17 cellular contexts compared by ENCODE assay signal in the genomic region with DNA sequence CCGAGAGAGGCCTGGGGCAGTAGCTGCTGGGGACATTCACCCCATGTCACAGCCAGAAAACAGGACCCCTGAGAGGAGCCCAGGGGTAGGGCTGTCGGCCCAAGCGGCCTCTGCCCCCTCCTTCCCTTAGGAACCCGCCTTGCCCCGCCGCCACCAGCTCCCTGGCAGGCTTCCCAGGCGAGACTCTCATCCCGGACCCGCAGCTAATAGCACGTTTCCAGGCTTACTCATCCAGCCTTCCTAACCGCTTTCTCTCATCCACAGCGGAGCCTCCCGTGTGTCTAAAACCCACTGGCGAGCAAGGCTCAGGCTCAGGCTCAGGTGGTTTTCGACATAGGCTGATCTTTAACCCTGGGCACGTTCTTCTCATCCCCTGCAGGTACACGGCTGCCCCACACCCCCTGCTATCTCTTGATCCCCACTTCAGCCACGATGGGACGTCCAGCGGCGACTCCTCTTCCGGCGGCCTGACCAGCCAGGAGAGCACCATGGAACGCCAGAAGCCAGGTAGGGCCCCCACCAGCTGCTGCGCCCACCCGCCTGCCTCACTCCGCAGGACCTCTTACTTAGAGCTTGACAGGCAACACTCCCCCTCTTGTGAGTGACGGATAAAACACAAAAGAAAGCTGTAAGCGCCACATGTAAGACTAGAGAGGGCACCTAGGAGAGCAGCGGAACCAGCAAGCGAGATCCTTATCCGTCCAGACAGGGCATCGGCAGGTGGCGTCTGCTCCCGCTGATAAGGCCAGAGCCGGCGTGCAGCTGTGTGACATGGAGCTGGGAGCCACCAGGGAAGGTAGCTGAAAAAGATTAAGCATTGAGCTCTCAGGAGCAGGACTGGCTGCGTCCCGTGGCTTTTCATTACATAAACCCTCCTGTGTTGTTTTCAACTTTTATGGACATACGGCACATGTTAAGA.
A peak's percentile ranks its signal among the peaks of the same experiment; 100 is the strongest.
DNase-seq lines count a peak whose midpoint lies in the region; ATAC-seq, FAIRE-seq and TF ChIP-seq lines count a peak whose summit lies in the region.
"Had no signal": no experiment of that assay in that cellular context is flagged by ENCODE, and none has a peak within 500 bp of the region (broad histone marks: within the 10 kb centered on the region; RNA-seq: fewer than 3 reads in every experiment).

No MANE protein-coding gene starts in this region.

- peaks cover 23% of the 10 kb centered on the region for H4K20me1 ChIP-seq in astrocyte (ENCODE audit: insufficient read depth, low read length)
- no peaks in the 10 kb centered on the region for H4K20me1 ChIP-seq in Karpas-422 (ENCODE audit: insufficient read depth, low read depth, low read length)
- H4K20me1 ChIP-seq: BLaER1 had no signal

- H3K79me2 ChIP-seq in astrocyte (ENCODE audit: insufficient read depth, low read length) (no peaks in the 10 kb centered on the region), Karpas-422 (ENCODE audit: low read length) (no peaks in the 10 kb centered on the region)

- H3K27me3 ChIP-seq in astrocyte (ENCODE audit: insufficient read depth, low read length) (no peaks in the 10 kb centered on the region), Karpas-422 (ENCODE audit: low read length) (no peaks in the 10 kb centered on the region)
- H3K27me3 ChIP-seq: BLaER1, pancreas, spleen had no signal

- H3K9me2 ChIP-seq in Karpas-422 (replicated peaks; ENCODE audit: insufficient read depth, low read length), result no peaks in the 10 kb centered on the region

- H3K9ac ChIP-seq in astrocyte (ENCODE audit: low read length), result no peak overlapping the region
- H3K9ac ChIP-seq in Karpas-422 (ENCODE audit: low read length), result no peak overlapping the region
- H3K9ac ChIP-seq: BLaER1 had no signal

- DNase-seq in Daoy (ENCODE audit: low read depth) (peak; percentile 91), LHCN-M2 (ENCODE audit: low read depth) (peak; percentile 83), astrocyte (ENCODE audit: low read depth) (peak; percentile 79), kidney tubule cell (ENCODE audit: low spot score) (peak; percentile 10), HCEC 1CT (no peak), GM13976 (ENCODE audit: low spot score) (no peak), omental fat pad (ENCODE audit: low spot score) (no peak), Karpas-422 (no peak)
- DNase-seq: activated effector memory CD4-positive, alpha-beta T cell treated with Interleukin-2 at 50 U/mL for 16 hours; effector CD4-positive, alpha-beta T cell; foreskin fibroblast; NCI-H1105 treated with DMSO at 0.1 percent for 48 hours; NCI-H345; pancreas; spleen; stimulated activated naive CD8-positive, alpha-beta T cell treated with anti-CD3 and anti-CD28 coated beads, Interleukin-15, amount 100 ng/mL, for 72 hours had no signal

- H3K4me1 ChIP-seq in astrocyte (ENCODE audit: insufficient read depth, low read length) (peaks cover 11% of the 10 kb centered on the region), Karpas-422 (ENCODE audit: low read length) (no peaks in the 10 kb centered on the region)
- H3K4me1 ChIP-seq: BLaER1, pancreas had no signal

- no peak for ATAC-seq in omental fat pad (ENCODE audit: low FRiP score)
- ATAC-seq: pancreas; stimulated activated naive CD8-positive, alpha-beta T cell treated with anti-CD3 and anti-CD28 coated beads, Interleukin-15, amount 100 ng/mL, for 72 hours had no signal

- no peaks in the 10 kb centered on the region for H3K9me3 Mint-ChIP-seq in astrocyte (ENCODE audit: unreplicated experiment)
- H3K9me3 Mint-ChIP-seq: stimulated activated naive CD8-positive, alpha-beta T cell treated with anti-CD3 and anti-CD28 coated beads, Interleukin-15, amount 100 ng/mL, for 72 hours had no signal

- H3K9me3 ChIP-seq in astrocyte (ENCODE audit: insufficient read depth, low read depth, low read length) (no peaks in the 10 kb centered on the region), Karpas-422 (ENCODE audit: low read length) (no peaks in the 10 kb centered on the region)
- H3K9me3 ChIP-seq: BLaER1, pancreas, spleen had no signal

- TF ChIP-seq CTCF in astrocyte (IDR thresholded peaks at IDR 0.05; ENCODE audit: insufficient read depth, low read depth, low read length), result no peak
- TF ChIP-seq CTCF in GM13976 (IDR thresholded peaks at IDR 0.05; ENCODE audit: borderline replicate concordance, control extremely low read depth, extremely low read depth, insufficient read depth, missing control alignments), result no peak
- TF ChIP-seq CTCF in omental fat pad (IDR thresholded peaks at IDR 0.05), result no peak

- H3K27me3 Mint-ChIP-seq in astrocyte (ENCODE audit: low read depth, unreplicated experiment), result no peaks in the 10 kb centered on the region
- H3K27me3 Mint-ChIP-seq: stimulated activated naive CD8-positive, alpha-beta T cell treated with anti-CD3 and anti-CD28 coated beads, Interleukin-15, amount 100 ng/mL, for 72 hours had no signal

- H3K4me1 Mint-ChIP-seq in astrocyte (ENCODE audit: low read depth, unreplicated experiment), result no peaks in the 10 kb centered on the region
- H3K4me1 Mint-ChIP-seq: stimulated activated naive CD8-positive, alpha-beta T cell treated with anti-CD3 and anti-CD28 coated beads, Interleukin-15, amount 100 ng/mL, for 72 hours had no signal

- H3K4me3 ChIP-seq in astrocyte (ENCODE audit: insufficient read depth, low read depth, low read length), result no peak overlapping the region
- no peak overlapping the region for H3K4me3 ChIP-seq in Karpas-422 (ENCODE audit: low read length)
- H3K4me3 ChIP-seq: BLaER1, pancreas, spleen had no signal

- H3K27ac Mint-ChIP-seq in astrocyte (ENCODE audit: unreplicated experiment), result peak overlapping the region; percentile 62
- H3K27ac Mint-ChIP-seq: stimulated activated naive CD8-positive, alpha-beta T cell treated with anti-CD3 and anti-CD28 coated beads, Interleukin-15, amount 100 ng/mL, for 72 hours had no signal

- H3K27ac ChIP-seq in astrocyte (ENCODE audit: low read depth, low read length) (no peak overlapping the region), Karpas-422 (ENCODE audit: low read length) (no peak overlapping the region)
- H3K27ac ChIP-seq: BLaER1, pancreas, spleen had no signal

- H3K36me3 ChIP-seq in astrocyte (ENCODE audit: insufficient read depth, low read length) (peaks cover 3% of the 10 kb centered on the region), Karpas-422 (ENCODE audit: insufficient read depth, low read length) (peaks cover 38% of the 10 kb centered on the region)

- FAIRE-seq in astrocyte (lab: Jason Lieb, UNC), result no peak
- FAIRE-seq: pancreas had no signal

- in situ Hi-C loops in GM13976 (cut with MboI; ENCODE audit: low sequenced_read_pairs, unreplicated experiment), result no loop called here

- peaks cover 12% of the 10 kb centered on the region for H3K36me3 Mint-ChIP-seq in astrocyte (ENCODE audit: low read depth, unreplicated experiment)

- no peak overlapping the region for H3K4me3 Mint-ChIP-seq in astrocyte (ENCODE audit: unreplicated experiment)
- H3K4me3 Mint-ChIP-seq: stimulated activated naive CD8-positive, alpha-beta T cell treated with anti-CD3 and anti-CD28 coated beads, Interleukin-15, amount 100 ng/mL, for 72 hours had no signal

- H3K4me2 ChIP-seq in astrocyte (ENCODE audit: low read length), result peak overlapping the region; percentile 8
- H3K4me2 ChIP-seq in Karpas-422 (ENCODE audit: low read depth, low read length, poor library complexity, severe bottlenecking), result no peak overlapping the region
- H3K4me2 ChIP-seq: BLaER1 had no signal

- no peak overlapping the region for H2AFZ ChIP-seq in astrocyte (ENCODE audit: low read depth, low read length)
- H2AFZ ChIP-seq in Karpas-422 (ENCODE audit: low read length), result no peak overlapping the region

Comparison
In these comparisons a context has a peak if more than half of its experiments do, and no peak if none do; other contexts are left out.
1. DNase-seq: peak in Daoy (single experiment), LHCN-M2 (single experiment), astrocyte (single experiment) and kidney tubule cell (single experiment); none in HCEC 1CT (single experiment), GM13976 (single experiment), omental fat pad (single experiment) and Karpas-422 (single experiment).